Comparison of ENCODE assay signal across 1 cellular context in genomic region chr4:153467154-153467896, GRCh38.
TF ChIP-seq lines count a peak whose summit lies in the region.

No MANE protein-coding gene starts in this region.

TF ChIP-seq in H1, 55 proteins besides CTCF, POLR2A, EP300 and RAD21:
- TF ChIP-seq, protein P1, sequence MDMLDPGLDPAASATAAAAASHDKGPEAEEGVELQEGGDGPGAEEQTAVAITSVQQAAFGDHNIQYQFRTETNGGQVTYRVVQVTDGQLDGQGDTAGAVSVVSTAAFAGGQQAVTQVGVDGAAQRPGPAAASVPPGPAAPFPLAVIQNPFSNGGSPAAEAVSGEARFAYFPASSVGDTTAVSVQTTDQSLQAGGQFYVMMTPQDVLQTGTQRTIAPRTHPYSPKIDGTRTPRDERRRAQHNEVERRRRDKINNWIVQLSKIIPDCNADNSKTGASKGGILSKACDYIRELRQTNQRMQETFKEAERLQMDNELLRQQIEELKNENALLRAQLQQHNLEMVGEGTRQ (IDR thresholded peaks at IDR 0.05; ENCODE audit: low read length) = peak; percentile 58
- TF ChIP-seq SAP30 (IDR thresholded peaks at IDR 0.05; ENCODE audit: insufficient read depth, insufficient replicate concordance, low read length) = peak; percentile 49
- no peak for TF ChIP-seq CEBPB (IDR thresholded peaks at IDR 0.05; ENCODE audit: low read depth, low read length)
- peak; percentile 32 for TF ChIP-seq POLR2AphosphoS5 (IDR thresholded peaks at IDR 0.05; ENCODE audit: low read depth, low read length)
- TF ChIP-seq, protein P2, sequence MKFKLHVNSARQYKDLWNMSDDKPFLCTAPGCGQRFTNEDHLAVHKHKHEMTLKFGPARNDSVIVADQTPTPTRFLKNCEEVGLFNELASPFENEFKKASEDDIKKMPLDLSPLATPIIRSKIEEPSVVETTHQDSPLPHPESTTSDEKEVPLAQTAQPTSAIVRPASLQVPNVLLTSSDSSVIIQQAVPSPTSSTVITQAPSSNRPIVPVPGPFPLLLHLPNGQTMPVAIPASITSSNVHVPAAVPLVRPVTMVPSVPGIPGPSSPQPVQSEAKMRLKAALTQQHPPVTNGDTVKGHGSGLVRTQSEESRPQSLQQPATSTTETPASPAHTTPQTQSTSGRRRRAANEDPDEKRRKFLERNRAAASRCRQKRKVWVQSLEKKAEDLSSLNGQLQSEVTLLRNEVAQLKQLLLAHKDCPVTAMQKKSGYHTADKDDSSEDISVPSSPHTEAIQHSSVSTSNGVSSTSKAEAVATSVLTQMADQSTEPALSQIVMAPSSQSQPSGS (IDR thresholded peaks at IDR 0.05; ENCODE audit: low read length) = no peak
- TF ChIP-seq TAF7 (optimal IDR thresholded peaks at IDR 0.05; ENCODE audit: borderline replicate concordance, low read depth, low read length) = no peak
- TF ChIP-seq TCF12 (IDR thresholded peaks at IDR 0.05; ENCODE audit: low read depth, low read length) = peak; percentile 76; the same call in 1 of the 2 replicates
- TF ChIP-seq MAX (IDR thresholded peaks at IDR 0.05) = peak; percentile 48; the same call in 1 of the 2 replicates
- TF ChIP-seq SIN3A (conservative IDR thresholded peaks at IDR 0.05 in 1 of 2, IDR thresholded peaks at IDR 0.05 in 1 of 2; ENCODE audit: low read depth in 1 of 2, low read length in 2 of 2) = peak in 1 of 2 experiments; percentile 75; a peak in 2 of 4 replicates
- no peak for TF ChIP-seq TEAD4 (IDR thresholded peaks at IDR 0.05; ENCODE audit: low read depth, low read length)
- no peak for TF ChIP-seq SIRT6 (IDR thresholded peaks at IDR 0.05; ENCODE audit: low read length)
